ENCODE assay signal across 1 cellular context in the genomic region with DNA sequence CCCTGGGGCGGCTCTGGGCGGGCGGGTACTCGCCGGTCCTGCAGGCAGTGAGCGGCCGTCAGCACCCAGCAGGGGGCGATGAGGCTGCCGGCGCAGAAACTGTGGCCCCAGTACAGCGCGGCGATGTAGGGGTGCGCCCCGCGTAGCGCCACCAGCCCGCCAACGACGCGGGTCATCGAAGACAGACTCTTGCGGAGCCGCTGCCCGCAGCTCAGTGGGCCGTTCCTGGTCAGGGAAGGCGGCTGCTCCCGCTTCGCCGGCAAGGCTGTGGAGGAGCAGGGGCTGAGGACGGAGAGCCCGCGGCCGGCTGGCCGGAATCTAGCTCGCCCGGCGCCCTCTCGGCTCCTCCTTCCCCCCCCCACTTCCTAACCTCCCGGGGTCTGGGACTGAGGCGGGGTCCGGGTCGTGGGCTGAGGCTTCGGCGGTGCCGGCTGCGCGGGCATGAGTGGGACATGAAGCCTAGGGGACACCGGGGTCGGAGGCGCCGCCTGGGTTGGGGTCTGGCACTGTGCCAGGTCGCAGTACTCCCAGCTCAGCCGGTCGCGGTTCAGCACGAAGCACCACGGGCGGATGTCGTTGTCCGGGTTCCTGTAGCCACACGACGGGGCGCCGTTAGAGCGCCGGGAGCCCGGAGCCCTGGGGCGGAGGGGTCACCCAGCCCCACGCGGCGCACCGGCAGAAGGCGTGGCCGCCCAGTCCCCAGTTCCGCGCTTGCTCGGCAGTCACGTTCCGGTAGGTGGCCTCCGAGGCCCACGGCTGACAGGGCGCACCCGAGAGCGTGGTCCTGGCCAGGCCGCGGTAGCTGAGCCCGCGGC.
A peak's percentile ranks its signal among the peaks of the same experiment; 100 is the strongest.
TF ChIP-seq lines count a peak whose summit lies in the region.

No MANE protein-coding gene starts in this region.

TF ChIP-seq in HepG2, 621 proteins besides CTCF, POLR2A, EP300 and RAD21 (continued from another document and continues in another):
- TF ChIP-seq HOMEZ (CRISPR knock-in tag; IDR thresholded peaks at IDR 0.05; ENCODE audit: low read depth) (no peak), ZNF616 (CRISPR knock-in tag; IDR thresholded peaks at IDR 0.05; ENCODE audit: low read depth) (0 out of 2 replicates have a peak, but pooled peaks have one; percentile 18), ZNF20 (CRISPR knock-in tag; IDR thresholded peaks at IDR 0.05) (no peak), TP53 (CRISPR knock-in tag; conservative IDR thresholded peaks at IDR 0.05) (no peak), ARNTL (CRISPR knock-in tag; IDR thresholded peaks at IDR 0.05) (no peak), RFX5 (IDR thresholded peaks at IDR 0.05; ENCODE audit: low read depth, low read length) (no peak), NR2F2 (IDR thresholded peaks at IDR 0.05; ENCODE audit: borderline replicate concordance, low read depth) (no peak), ZNF746 (CRISPR knock-in tag; IDR thresholded peaks at IDR 0.05) (no peak), PLRG1 (conservative IDR thresholded peaks at IDR 0.05) (no peak), SIN3A (IDR thresholded peaks at IDR 0.05; ENCODE audit: borderline replicate concordance, low read depth, low read length) (no peak; the same call in 1 of the 2 replicates), FOXJ3 (CRISPR knock-in tag; IDR thresholded peaks at IDR 0.05; ENCODE audit: borderline replicate concordance) (no peak), TOPORS (CRISPR knock-in tag; IDR thresholded peaks at IDR 0.05) (no peak), ZNF468 (CRISPR knock-in tag; IDR thresholded peaks at IDR 0.05) (no peak), NFE2L2 (IDR thresholded peaks at IDR 0.05; ENCODE audit: low read length) (no peak), ZNF75D (CRISPR knock-in tag; IDR thresholded peaks at IDR 0.05; ENCODE audit: borderline replicate concordance) (no peak), SAP130 (CRISPR knock-in tag; IDR thresholded peaks at IDR 0.05; ENCODE audit: low read depth) (peak; percentile 55), ZNF451 (CRISPR knock-in tag; IDR thresholded peaks at IDR 0.05) (no peak), MXD1 (CRISPR knock-in tag; IDR thresholded peaks at IDR 0.05) (peak; percentile 46; the same call in 1 of the 2 replicates), ZNF510 (CRISPR knock-in tag; IDR thresholded peaks at IDR 0.05; ENCODE audit: low read depth) (no peak), MYNN (CRISPR knock-in tag; IDR thresholded peaks at IDR 0.05; ENCODE audit: low read depth) (no peak), ZNF496 (CRISPR knock-in tag; IDR thresholded peaks at IDR 0.05; ENCODE audit: insufficient replicate concordance) (no peak), ZNF512B (CRISPR knock-in tag; IDR thresholded peaks at IDR 0.05; ENCODE audit: borderline replicate concordance) (no peak), MTF2 (CRISPR knock-in tag; IDR thresholded peaks at IDR 0.05; ENCODE audit: borderline replicate concordance) (0 out of 2 replicates have a peak, but pooled peaks have one; percentile 56), ATF7-NPFF (CRISPR knock-in tag; IDR thresholded peaks at IDR 0.05; ENCODE audit: low read depth) (no peak), MAZ (IDR thresholded peaks at IDR 0.05; ENCODE audit: borderline replicate concordance, low read depth, low read length) (no peak), MAZ (CRISPR knock-in tag; IDR thresholded peaks at IDR 0.05; ENCODE audit: low read depth) (peak; percentile 70; the same call in 1 of the 2 replicates), TRIM22 (IDR thresholded peaks at IDR 0.05) (no peak), ZBTB1 (CRISPR knock-in tag; IDR thresholded peaks at IDR 0.05; ENCODE audit: borderline replicate concordance) (no peak), ATF1 (CRISPR knock-in tag; IDR thresholded peaks at IDR 0.05) (no peak), GABPB1 (CRISPR knock-in tag; IDR thresholded peaks at IDR 0.05) (no peak; the same call in 1 of the 2 replicates), ZNF558 (CRISPR knock-in tag; IDR thresholded peaks at IDR 0.05; ENCODE audit: borderline replicate concordance) (peak; percentile 64; the same call in 1 of the 2 replicates)
- TF ChIP-seq, protein P1, sequence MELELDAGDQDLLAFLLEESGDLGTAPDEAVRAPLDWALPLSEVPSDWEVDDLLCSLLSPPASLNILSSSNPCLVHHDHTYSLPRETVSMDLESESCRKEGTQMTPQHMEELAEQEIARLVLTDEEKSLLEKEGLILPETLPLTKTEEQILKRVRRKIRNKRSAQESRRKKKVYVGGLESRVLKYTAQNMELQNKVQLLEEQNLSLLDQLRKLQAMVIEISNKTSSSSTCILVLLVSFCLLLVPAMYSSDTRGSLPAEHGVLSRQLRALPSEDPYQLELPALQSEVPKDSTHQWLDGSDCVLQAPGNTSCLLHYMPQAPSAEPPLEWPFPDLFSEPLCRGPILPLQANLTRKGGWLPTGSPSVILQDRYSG (CRISPR knock-in tag; IDR thresholded peaks at IDR 0.05) = no peak
- TF ChIP-seq, protein P2, sequence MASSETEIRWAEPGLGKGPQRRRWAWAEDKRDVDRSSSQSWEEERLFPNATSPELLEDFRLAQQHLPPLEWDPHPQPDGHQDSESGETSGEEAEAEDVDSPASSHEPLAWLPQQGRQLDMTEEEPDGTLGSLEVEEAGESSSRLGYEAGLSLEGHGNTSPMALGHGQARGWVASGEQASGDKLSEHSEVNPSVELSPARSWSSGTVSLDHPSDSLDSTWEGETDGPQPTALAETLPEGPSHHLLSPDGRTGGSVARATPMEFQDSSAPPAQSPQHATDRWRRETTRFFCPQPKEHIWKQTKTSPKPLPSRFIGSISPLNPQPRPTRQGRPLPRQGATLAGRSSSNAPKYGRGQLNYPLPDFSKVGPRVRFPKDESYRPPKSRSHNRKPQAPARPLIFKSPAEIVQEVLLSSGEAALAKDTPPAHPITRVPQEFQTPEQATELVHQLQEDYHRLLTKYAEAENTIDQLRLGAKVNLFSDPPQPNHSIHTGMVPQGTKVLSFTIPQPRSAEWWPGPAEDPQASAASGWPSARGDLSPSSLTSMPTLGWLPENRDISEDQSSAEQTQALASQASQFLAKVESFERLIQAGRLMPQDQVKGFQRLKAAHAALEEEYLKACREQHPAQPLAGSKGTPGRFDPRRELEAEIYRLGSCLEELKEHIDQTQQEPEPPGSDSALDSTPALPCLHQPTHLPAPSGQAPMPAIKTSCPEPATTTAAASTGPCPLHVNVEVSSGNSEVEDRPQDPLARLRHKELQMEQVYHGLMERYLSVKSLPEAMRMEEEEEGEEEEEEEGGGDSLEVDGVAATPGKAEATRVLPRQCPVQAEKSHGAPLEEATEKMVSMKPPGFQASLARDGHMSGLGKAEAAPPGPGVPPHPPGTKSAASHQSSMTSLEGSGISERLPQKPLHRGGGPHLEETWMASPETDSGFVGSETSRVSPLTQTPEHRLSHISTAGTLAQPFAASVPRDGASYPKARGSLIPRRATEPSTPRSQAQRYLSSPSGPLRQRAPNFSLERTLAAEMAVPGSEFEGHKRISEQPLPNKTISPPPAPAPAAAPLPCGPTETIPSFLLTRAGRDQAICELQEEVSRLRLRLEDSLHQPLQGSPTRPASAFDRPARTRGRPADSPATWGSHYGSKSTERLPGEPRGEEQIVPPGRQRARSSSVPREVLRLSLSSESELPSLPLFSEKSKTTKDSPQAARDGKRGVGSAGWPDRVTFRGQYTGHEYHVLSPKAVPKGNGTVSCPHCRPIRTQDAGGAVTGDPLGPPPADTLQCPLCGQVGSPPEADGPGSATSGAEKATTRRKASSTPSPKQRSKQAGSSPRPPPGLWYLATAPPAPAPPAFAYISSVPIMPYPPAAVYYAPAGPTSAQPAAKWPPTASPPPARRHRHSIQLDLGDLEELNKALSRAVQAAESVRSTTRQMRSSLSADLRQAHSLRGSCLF (CRISPR knock-in tag; IDR thresholded peaks at IDR 0.05; ENCODE audit: borderline replicate concordance) = no peak
- TF ChIP-seq, protein P3, sequence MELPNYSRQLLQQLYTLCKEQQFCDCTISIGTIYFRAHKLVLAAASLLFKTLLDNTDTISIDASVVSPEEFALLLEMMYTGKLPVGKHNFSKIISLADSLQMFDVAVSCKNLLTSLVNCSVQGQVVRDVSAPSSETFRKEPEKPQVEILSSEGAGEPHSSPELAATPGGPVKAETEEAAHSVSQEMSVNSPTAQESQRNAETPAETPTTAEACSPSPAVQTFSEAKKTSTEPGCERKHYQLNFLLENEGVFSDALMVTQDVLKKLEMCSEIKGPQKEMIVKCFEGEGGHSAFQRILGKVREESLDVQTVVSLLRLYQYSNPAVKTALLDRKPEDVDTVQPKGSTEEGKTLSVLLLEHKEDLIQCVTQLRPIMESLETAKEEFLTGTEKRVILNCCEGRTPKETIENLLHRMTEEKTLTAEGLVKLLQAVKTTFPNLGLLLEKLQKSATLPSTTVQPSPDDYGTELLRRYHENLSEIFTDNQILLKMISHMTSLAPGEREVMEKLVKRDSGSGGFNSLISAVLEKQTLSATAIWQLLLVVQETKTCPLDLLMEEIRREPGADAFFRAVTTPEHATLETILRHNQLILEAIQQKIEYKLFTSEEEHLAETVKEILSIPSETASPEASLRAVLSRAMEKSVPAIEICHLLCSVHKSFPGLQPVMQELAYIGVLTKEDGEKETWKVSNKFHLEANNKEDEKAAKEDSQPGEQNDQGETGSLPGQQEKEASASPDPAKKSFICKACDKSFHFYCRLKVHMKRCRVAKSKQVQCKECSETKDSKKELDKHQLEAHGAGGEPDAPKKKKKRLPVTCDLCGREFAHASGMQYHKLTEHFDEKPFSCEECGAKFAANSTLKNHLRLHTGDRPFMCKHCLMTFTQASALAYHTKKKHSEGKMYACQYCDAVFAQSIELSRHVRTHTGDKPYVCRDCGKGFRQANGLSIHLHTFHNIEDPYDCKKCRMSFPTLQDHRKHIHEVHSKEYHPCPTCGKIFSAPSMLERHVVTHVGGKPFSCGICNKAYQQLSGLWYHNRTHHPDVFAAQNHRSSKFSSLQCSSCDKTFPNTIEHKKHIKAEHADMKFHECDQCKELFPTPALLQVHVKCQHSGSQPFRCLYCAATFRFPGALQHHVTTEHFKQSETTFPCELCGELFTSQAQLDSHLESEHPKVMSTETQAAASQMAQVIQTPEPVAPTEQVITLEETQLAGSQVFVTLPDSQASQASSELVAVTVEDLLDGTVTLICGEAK (IDR thresholded peaks at IDR 0.05) = no peak
- TF ChIP-seq, protein P3 (CRISPR knock-in tag; IDR thresholded peaks at IDR 0.05) = no peak
